In the genomic region with DNA sequence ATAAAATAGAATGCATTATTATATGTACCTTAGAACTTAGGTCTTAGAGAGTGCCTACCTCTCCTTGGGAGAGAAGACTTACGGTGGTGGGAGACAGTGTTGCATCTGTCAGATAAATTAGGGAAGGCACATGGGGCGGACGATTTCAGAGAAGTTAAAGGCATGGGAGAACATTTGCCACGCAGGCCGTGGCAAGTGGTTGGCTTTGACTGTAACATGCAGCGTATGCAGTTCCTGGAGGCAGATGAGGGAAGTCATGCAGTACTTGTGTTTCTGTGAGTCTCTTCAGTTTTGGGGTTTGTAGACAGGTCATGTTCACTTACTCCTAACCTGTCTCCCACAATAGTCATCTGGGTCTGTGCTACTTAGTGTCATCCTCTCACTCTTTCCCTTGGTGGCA, we compare ENCODE assay signal across 1 cellular context.
TF ChIP-seq lines count a peak whose summit lies in the region.

No MANE protein-coding gene starts in this region.

TF ChIP-seq in HepG2, 621 proteins besides CTCF, POLR2A, EP300 and RAD21 (continued from another document):
- TF ChIP-seq, protein P1, sequence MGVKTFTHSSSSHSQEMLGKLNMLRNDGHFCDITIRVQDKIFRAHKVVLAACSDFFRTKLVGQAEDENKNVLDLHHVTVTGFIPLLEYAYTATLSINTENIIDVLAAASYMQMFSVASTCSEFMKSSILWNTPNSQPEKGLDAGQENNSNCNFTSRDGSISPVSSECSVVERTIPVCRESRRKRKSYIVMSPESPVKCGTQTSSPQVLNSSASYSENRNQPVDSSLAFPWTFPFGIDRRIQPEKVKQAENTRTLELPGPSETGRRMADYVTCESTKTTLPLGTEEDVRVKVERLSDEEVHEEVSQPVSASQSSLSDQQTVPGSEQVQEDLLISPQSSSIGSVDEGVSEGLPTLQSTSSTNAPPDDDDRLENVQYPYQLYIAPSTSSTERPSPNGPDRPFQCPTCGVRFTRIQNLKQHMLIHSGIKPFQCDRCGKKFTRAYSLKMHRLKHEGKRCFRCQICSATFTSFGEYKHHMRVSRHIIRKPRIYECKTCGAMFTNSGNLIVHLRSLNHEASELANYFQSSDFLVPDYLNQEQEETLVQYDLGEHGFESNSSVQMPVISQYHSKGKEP (CRISPR knock-in tag; IDR thresholded peaks at IDR 0.05) = no peak
- TF ChIP-seq ZKSCAN1 (IDR thresholded peaks at IDR 0.05; ENCODE audit: low read length) (no peak), SRY (CRISPR knock-in tag; IDR thresholded peaks at IDR 0.05) (no peak)
- TF ChIP-seq, protein P2, sequence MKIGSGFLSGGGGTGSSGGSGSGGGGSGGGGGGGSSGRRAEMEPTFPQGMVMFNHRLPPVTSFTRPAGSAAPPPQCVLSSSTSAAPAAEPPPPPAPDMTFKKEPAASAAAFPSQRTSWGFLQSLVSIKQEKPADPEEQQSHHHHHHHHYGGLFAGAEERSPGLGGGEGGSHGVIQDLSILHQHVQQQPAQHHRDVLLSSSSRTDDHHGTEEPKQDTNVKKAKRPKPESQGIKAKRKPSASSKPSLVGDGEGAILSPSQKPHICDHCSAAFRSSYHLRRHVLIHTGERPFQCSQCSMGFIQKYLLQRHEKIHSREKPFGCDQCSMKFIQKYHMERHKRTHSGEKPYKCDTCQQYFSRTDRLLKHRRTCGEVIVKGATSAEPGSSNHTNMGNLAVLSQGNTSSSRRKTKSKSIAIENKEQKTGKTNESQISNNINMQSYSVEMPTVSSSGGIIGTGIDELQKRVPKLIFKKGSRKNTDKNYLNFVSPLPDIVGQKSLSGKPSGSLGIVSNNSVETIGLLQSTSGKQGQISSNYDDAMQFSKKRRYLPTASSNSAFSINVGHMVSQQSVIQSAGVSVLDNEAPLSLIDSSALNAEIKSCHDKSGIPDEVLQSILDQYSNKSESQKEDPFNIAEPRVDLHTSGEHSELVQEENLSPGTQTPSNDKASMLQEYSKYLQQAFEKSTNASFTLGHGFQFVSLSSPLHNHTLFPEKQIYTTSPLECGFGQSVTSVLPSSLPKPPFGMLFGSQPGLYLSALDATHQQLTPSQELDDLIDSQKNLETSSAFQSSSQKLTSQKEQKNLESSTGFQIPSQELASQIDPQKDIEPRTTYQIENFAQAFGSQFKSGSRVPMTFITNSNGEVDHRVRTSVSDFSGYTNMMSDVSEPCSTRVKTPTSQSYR (CRISPR knock-in tag; IDR thresholded peaks at IDR 0.05; ENCODE audit: borderline replicate concordance) = no peak
- TF ChIP-seq, protein P3, sequence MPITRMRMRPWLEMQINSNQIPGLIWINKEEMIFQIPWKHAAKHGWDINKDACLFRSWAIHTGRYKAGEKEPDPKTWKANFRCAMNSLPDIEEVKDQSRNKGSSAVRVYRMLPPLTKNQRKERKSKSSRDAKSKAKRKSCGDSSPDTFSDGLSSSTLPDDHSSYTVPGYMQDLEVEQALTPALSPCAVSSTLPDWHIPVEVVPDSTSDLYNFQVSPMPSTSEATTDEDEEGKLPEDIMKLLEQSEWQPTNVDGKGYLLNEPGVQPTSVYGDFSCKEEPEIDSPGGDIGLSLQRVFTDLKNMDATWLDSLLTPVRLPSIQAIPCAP (CRISPR knock-in tag; IDR thresholded peaks at IDR 0.05; ENCODE audit: low read depth) = no peak
